ENCODE assay signal across 8 cellular contexts in the genomic region with DNA sequence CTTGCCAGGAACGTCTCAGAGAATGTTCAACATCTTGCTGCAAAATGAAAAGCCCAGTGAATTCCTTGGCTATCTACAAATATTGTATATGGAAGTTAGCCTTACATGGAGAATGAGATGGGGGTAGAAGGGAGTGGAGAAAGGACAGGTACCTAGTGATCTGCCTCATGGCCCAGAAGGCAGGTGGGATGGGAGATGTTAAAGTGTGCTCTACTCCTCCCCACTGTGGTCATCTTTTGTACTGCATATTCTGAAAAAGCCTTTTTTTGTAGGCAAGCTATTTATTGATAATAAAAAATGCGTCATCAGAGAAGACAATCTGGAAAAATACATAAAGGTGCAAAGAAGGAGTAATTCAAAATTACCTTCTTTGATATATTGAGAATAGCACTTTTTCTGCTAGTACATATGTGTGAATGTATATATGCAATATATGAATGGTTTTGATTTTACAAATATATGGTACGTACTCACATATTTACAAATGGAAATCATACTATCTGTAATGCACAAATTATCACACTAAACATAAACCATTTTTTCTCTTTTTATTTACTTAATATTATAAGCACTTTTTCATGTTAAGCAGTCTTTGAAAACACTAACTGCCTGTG. TPM values are rescaled to one million over a fixed set of nuclear protein-coding genes. Genes with fewer than 3 reads are reported as not detected.
A peak's percentile ranks its signal among the peaks of the same experiment; 100 is the strongest.
DNase-seq lines count a peak whose midpoint lies in the region; ATAC-seq and TF ChIP-seq lines count a peak whose summit lies in the region.

No MANE protein-coding gene starts in this region.

- no peak for TF ChIP-seq EP300 in gastroesophageal sphincter (IDR thresholded peaks at IDR 0.05)

- H3K36me3 ChIP-seq in gastroesophageal sphincter = no peaks in the 10 kb centered on the region

- no peak for TF ChIP-seq POLR2A in gastroesophageal sphincter (IDR thresholded peaks at IDR 0.05)

- ATAC-seq in HG03196 (IDR thresholded peaks at IDR 0.05; ENCODE audit: unreplicated experiment) = peak; percentile 45
- ATAC-seq in gastroesophageal sphincter = no peak

- no peaks in the 10 kb centered on the region for H3K27me3 ChIP-seq in gastroesophageal sphincter

- peaks cover 7% of the 10 kb centered on the region for H3K4me1 Mint-ChIP-seq in activated T-cell treated with anti-CD3 and anti-CD28 coated beads, Interleukin-2, amount 50 U/mL, for 24 hours (ENCODE audit: low read depth)

- H3K4me1 ChIP-seq in gastroesophageal sphincter = peaks cover 0 to 26% (median 3%) of the 10 kb centered on the region in 3 donors

- no peak overlapping the region for H3K27ac Mint-ChIP-seq in activated T-cell treated with anti-CD3 and anti-CD28 coated beads, Interleukin-2, amount 50 U/mL, for 24 hours

- peaks cover 12% of the 10 kb centered on the region for H3K27me3 Mint-ChIP-seq in activated T-cell treated with anti-CD3 and anti-CD28 coated beads, Interleukin-2, amount 50 U/mL, for 24 hours

- no peak overlapping the region for H3K4me3 Mint-ChIP-seq in activated T-cell treated with anti-CD3 and anti-CD28 coated beads, Interleukin-2, amount 50 U/mL, for 24 hours

- WGBS in gastroesophageal sphincter (ENCODE audit: low coverage in 1 of 2), 2 donors = 75 to 82% methylated on average over 3 of the region's 3 CpGs

- H3K4me3 ChIP-seq in gastroesophageal sphincter = no peak overlapping the region

- no peaks in the 10 kb centered on the region for H3K36me3 Mint-ChIP-seq in activated T-cell treated with anti-CD3 and anti-CD28 coated beads, Interleukin-2, amount 50 U/mL, for 24 hours (ENCODE audit: low read depth)

- peak; percentile 33 to 62 (median 43) for TF ChIP-seq CTCF in gastroesophageal sphincter (IDR thresholded peaks at IDR 0.05)

- no peaks in the 10 kb centered on the region for H3K9me3 ChIP-seq in gastroesophageal sphincter

- H3K27ac ChIP-seq in gastroesophageal sphincter = no peak overlapping the region

- peak; percentile 23 for DNase-seq in SKM-1 treated with dmso at 0.1 percent for 144 hours (lab: John Stamatoyannopoulos, UW; ENCODE audit: unreplicated experiment)
- DNase-seq in SKM-1 (lab: John Stamatoyannopoulos, UW; ENCODE audit: unreplicated experiment) = no peak
- peak; percentile 16 for DNase-seq in RPMI7951 (ENCODE audit: low read depth)
- DNase-seq in superior temporal gyrus (ENCODE audit: extremely low spot score) = peak; percentile 69
- DNase-seq in activated T-cell treated with anti-CD3 and anti-CD28 coated beads, Interleukin-2, amount 50 U/mL, for 24 hours = no peak
- no peak for DNase-seq in stimulated activated CD8-positive, alpha-beta memory T cell treated with anti-CD3 and anti-CD28 coated beads, Interleukin-4, amount 100 ng/mL, for 48 hours

- H3K9me3 Mint-ChIP-seq in activated T-cell treated with anti-CD3 and anti-CD28 coated beads, Interleukin-2, amount 50 U/mL, for 24 hours = no peaks in the 10 kb centered on the region

RNA-seq across cellular contexts. Expression of gene SLC5A9, which starts 19.1 kb away (rescaled TPM):
- not detected in 2 replicates for total RNA-seq in RPMI7951 (2014; rRNA removed; shearing (Covaris generic))
- total RNA-seq in gastroesophageal sphincter = under 1 TPM in 2 of 4 donors, not detected in 2; 0.13 to 0.35 TPM

Comparison
In these comparisons a context has a peak if more than half of its experiments do, and no peak if none do; other contexts are left out.
1. DNase-seq: peak in SKM-1 treated with dmso at 0.1 percent for 144 hours (single experiment), RPMI7951 (single experiment) and superior temporal gyrus (single experiment); none in SKM-1 (single experiment), activated T-cell treated with anti-CD3 and anti-CD28 coated beads, Interleukin-2, amount 50 U/mL, for 24 hours (single experiment) and stimulated activated CD8-positive, alpha-beta memory T cell treated with anti-CD3 and anti-CD28 coated beads, Interleukin-4, amount 100 ng/mL, for 48 hours (single experiment).